ENCODE assay signal across 16 cellular contexts in genomic region chr9:35776018-35776417, GRCh38. TPM values are rescaled to one million over a fixed set of nuclear protein-coding genes. Genes with fewer than 3 reads are reported as not detected.
DNase-seq lines count a peak whose midpoint lies in the region; ATAC-seq, FAIRE-seq and TF ChIP-seq lines count a peak whose summit lies in the region.
"Had no signal": no experiment of that assay in that cellular context is flagged by ENCODE, and none has a peak within 500 bp of the region (broad histone marks: within the 10 kb centered on the region; RNA-seq: fewer than 3 reads in every experiment).

No MANE protein-coding gene starts in this region.

- H3K36me3 ChIP-seq in endothelial cell of umbilical vein (ENCODE audit: control insufficient read depth in 2 of 2, extremely low read depth in 1 of 2, insufficient read depth in 2 of 2, low read length in 2 of 2) (no peaks in the 10 kb centered on the region), left lung (no peaks in the 10 kb centered on the region)
- H3K36me3 ChIP-seq: ascending aorta had no signal

- no peaks in the 10 kb centered on the region for H3K27me3 ChIP-seq in HL-60 (ENCODE audit: insufficient read depth, poor library complexity, severe bottlenecking)
- no peaks in the 10 kb centered on the region for H3K27me3 ChIP-seq in endothelial cell of umbilical vein (ENCODE audit: control insufficient read depth in 2 of 2, insufficient read depth in 2 of 2, low read length in 2 of 2)
- H3K27me3 ChIP-seq in left lung = no peaks in the 10 kb centered on the region
- H3K27me3 ChIP-seq: ascending aorta had no signal

- H3K9ac ChIP-seq in endothelial cell of umbilical vein (replicated peaks; ENCODE audit: extremely low read depth, insufficient read depth, low read length) = no peak overlapping the region

- peaks cover 26% of the 10 kb centered on the region for H3K4me1 ChIP-seq in endothelial cell of umbilical vein (ENCODE audit: control insufficient read depth, extremely low read depth, insufficient read depth, low read length)
- H3K4me1 ChIP-seq in left lung = peaks cover 9 to 20% of the 10 kb centered on the region in 2 donors

- TF ChIP-seq CTCF in HL-60 (IDR thresholded peaks at IDR 0.05; ENCODE audit: insufficient read depth, low read length) = no peak
- no peak for TF ChIP-seq CTCF in endothelial cell of umbilical vein (IDR thresholded peaks at IDR 0.05; ENCODE audit: extremely low read depth in 1 of 2, insufficient read depth in 1 of 2, low read depth in 1 of 2, low read length in 2 of 2)
- TF ChIP-seq CTCF in left lung (IDR thresholded peaks at IDR 0.05) = no peak

- intact Hi-C loops in endothelial cell of umbilical vein (cut with micrococcal nuclease) = no loop called here
- intact Hi-C loops in left lung (cut with DNase I) = no loop called here

- H3K9me3 ChIP-seq in endothelial cell of umbilical vein (replicated peaks; ENCODE audit: control insufficient read depth, insufficient read depth, low read length) = no peaks in the 10 kb centered on the region
- H3K9me3 ChIP-seq in left lung = no peaks in the 10 kb centered on the region
- H3K9me3 ChIP-seq: ascending aorta had no signal

- POLR2A ChIA-PET in endothelial cell of umbilical vein (lab: Charles Lee) = interaction anchor here (0.9 to 1.1 kb wide), 3 partner anchors 15 to 29 kb away, joined by 3 to 8 read pairs (median 3); no protein-coding TSS in a partner anchor

- H4K20me1 ChIP-seq in endothelial cell of umbilical vein (replicated peaks; ENCODE audit: control insufficient read depth, extremely low read depth, insufficient read depth, low read length) = no peaks in the 10 kb centered on the region

- FAIRE-seq in endothelial cell of umbilical vein (lab: Jason Lieb, UNC) = peak; percentile 18

- H3K9me1 ChIP-seq in endothelial cell of umbilical vein (replicated peaks; ENCODE audit: control insufficient read depth, extremely low read depth, insufficient read depth, low read length) = no peaks in the 10 kb centered on the region

- no TSS peak for BruUV-seq in endothelial cell of umbilical vein (replicated peaks; lab: Mats Ljungman, UMichigan)

- CTCF ChIA-PET in endothelial cell of umbilical vein (lab: Charles Lee) = interaction anchor here (0.8 to 3.5 kb wide), 14 partner anchors 13 to 135 kb away, joined by 3 to 25 read pairs (median 7); partner anchors contain the start of gene MSMP

- no peak overlapping the region for H3K4me3 ChIP-seq in HL-60 (replicated peaks; ENCODE audit: insufficient read depth, low read length)
- H3K4me3 ChIP-seq in endothelial cell of umbilical vein (replicated peaks in 1 of 3; ENCODE audit: insufficient read depth in 1 of 3, low read depth in 1 of 3, low read length in 3 of 3) = no peak overlapping the region
- H3K4me3 ChIP-seq in left lung = no peak overlapping the region
- H3K4me3 ChIP-seq: ascending aorta had no signal

- dilution Hi-C loops in endothelial cell of umbilical vein (cut with MboI; ENCODE audit: extremely low pct_ligation_motif_present, low sequenced_read_pairs) = no loop called here

- H3K79me2 ChIP-seq in endothelial cell of umbilical vein (ENCODE audit: control insufficient read depth, insufficient read depth, low read length) = no peaks in the 10 kb centered on the region

- peak overlapping the region; percentile 51 for H3K27ac ChIP-seq in HL-60 (replicated peaks)
- H3K27ac ChIP-seq in endothelial cell of umbilical vein (ENCODE audit: insufficient read depth, low read depth, low read length) = no peak overlapping the region
- H3K27ac ChIP-seq in left lung = no peak overlapping the region
- H3K27ac ChIP-seq: ascending aorta, C4-2B had no signal

- no peak for TF ChIP-seq POLR2A in endothelial cell of umbilical vein (IDR thresholded peaks at IDR 0.05; ENCODE audit: low read depth, low read length)

- H2AFZ ChIP-seq in endothelial cell of umbilical vein (ENCODE audit: low read depth, low read length) = peak overlapping the region; percentile 62

- no peak for ATAC-seq in left lung
- ATAC-seq: left colon had no signal

- DNase-seq in DMS153 treated with DMSO at 0.1 percent for 48 hours (lab: John Stamatoyannopoulos, UW; ENCODE audit: unreplicated experiment) = peak; percentile 55
- DNase-seq in HL-60 (ENCODE audit: low read depth in 1 of 2, low spot score in 1 of 2) = no peak
- DNase-seq in NCI-H2196 (lab: John Stamatoyannopoulos, UW; ENCODE audit: unreplicated experiment) = peak; percentile 66
- DNase-seq in endothelial cell of umbilical vein (ENCODE audit: low read depth, low spot score) = no peak
- no peak for DNase-seq in NOMO-1 treated with dmso at 0.1 percent for 144 hours (lab: John Stamatoyannopoulos, UW; ENCODE audit: unreplicated experiment)
- no peak for DNase-seq in HuH-7 (ENCODE audit: low spot score)
- DNase-seq in left lung = no peak
- DNase-seq in stimulated activated CD4-positive, alpha-beta T cell treated with anti-CD3 and anti-CD28 coated beads, Interleukin-4, amount 100 ng/mL, for 4 hours = no peak
- DNase-seq: effector CD4-positive, alpha-beta T cell; left colon; stimulated activated CD4-positive, alpha-beta T cell treated with anti-CD3 and anti-CD28 coated beads, Interleukin-15, amount 100 ng/mL, for 24 hours; T-helper 9 cell had no signal

- no peak overlapping the region for H3K4me2 ChIP-seq in endothelial cell of umbilical vein (ENCODE audit: insufficient read depth, low read length)

TF ChIP-seq in endothelial cell of umbilical vein, 7 proteins besides CTCF, POLR2A, EP300 and RAD21:
- TF ChIP-seq FOS (IDR thresholded peaks at IDR 0.05; ENCODE audit: borderline replicate concordance, insufficient read depth, low read length) = no peak
- TF ChIP-seq POLR2AphosphoS5 (IDR thresholded peaks at IDR 0.05; ENCODE audit: insufficient read depth, low read depth, low read length) = no peak
- no peak for TF ChIP-seq MYC (IDR thresholded peaks at IDR 0.05; ENCODE audit: low read depth, low read length)
- TF ChIP-seq EZH2 (IDR thresholded peaks at IDR 0.05; ENCODE audit: borderline replicate concordance, low read depth, low read length, severe bottlenecking) = no peak
- no peak for TF ChIP-seq JUN (IDR thresholded peaks at IDR 0.05; ENCODE audit: borderline replicate concordance, insufficient read depth, insufficient read length, low read depth)
TF ChIP-seq in endothelial cell of umbilical vein: peak in this region for 0.

RNA-seq across cellular contexts. Expression of gene NPR2, which starts 15.4 kb away (rescaled TPM):
- total RNA-seq in endothelial cell of umbilical vein (25.6 and 28.7 TPM in 2 replicates), left lung (10 to 100 TPM; 17.6 to 21.9 TPM)
- polyA plus RNA-seq in endothelial cell of umbilical vein = 14.4 and 16.4 TPM in 2 replicates
- 24.6 and 25.9 TPM in 2 replicates for polyA plus RNA-seq in endothelial cell of umbilical vein (2011; cell fraction: cytosol; rRNA removed)
- polyA plus RNA-seq in endothelial cell of umbilical vein (2011; cell fraction: nucleus; rRNA removed) = 113 and 131 TPM in 2 replicates
- polyA plus RNA-seq in endothelial cell of umbilical vein (2012) = 32.5 and 38.4 TPM in 2 replicates
- polyA minus RNA-seq in endothelial cell of umbilical vein = 8.4 and 14.5 TPM in 2 replicates
- 0.51 TPM for polyA minus RNA-seq in endothelial cell of umbilical vein (2011; cell fraction: cytosol; rRNA and poly(A)+ RNA removed)
- polyA minus RNA-seq in endothelial cell of umbilical vein (2011; cell fraction: nucleus; rRNA and poly(A)+ RNA removed) = 5.2 and 9.5 TPM in 2 replicates

RNA-seq across cellular contexts. Expression of gene MSMP, which starts 21.9 kb away (rescaled TPM):
- total RNA-seq in endothelial cell of umbilical vein (18.8 and 25.6 TPM in 2 replicates), left lung (1 to 10 TPM in 1 of 2 donors, not detected in 1; 1.1 TPM)
- polyA plus RNA-seq in endothelial cell of umbilical vein = 23.5 and 29.0 TPM in 2 replicates
- 27.7 and 40.2 TPM in 2 replicates for polyA plus RNA-seq in endothelial cell of umbilical vein (2011; cell fraction: cytosol; rRNA removed)
- 9.9 and 11.8 TPM in 2 replicates for polyA plus RNA-seq in endothelial cell of umbilical vein (2011; cell fraction: nucleus; rRNA removed)
- 10.2 and 29.9 TPM in 2 replicates for polyA plus RNA-seq in endothelial cell of umbilical vein (2012)
- polyA minus RNA-seq in endothelial cell of umbilical vein = 7.9 and 10.8 TPM in 2 replicates
- not detected for polyA minus RNA-seq in endothelial cell of umbilical vein (2011; cell fraction: cytosol; rRNA and poly(A)+ RNA removed)
- 1.5 and 2.1 TPM in 2 replicates for polyA minus RNA-seq in endothelial cell of umbilical vein (2011; cell fraction: nucleus; rRNA and poly(A)+ RNA removed)
- total RNA-seq: ascending aorta, H7, left colon, LHCN-M2 had no signal

RNA-seq across cellular contexts. Expression of gene RGP1, which starts 26.9 kb away (rescaled TPM):
- total RNA-seq in endothelial cell of umbilical vein = 23.3 and 29.0 TPM in 2 replicates
- polyA plus RNA-seq in endothelial cell of umbilical vein = 12.7 and 15.0 TPM in 2 replicates
- polyA plus RNA-seq in endothelial cell of umbilical vein (2011; cell fraction: cytosol; rRNA removed) = 14.6 and 14.8 TPM in 2 replicates
- polyA plus RNA-seq in endothelial cell of umbilical vein (2011; cell fraction: nucleus; rRNA removed) = 27.3 and 27.5 TPM in 2 replicates
- 18.4 and 19.7 TPM in 2 replicates for polyA plus RNA-seq in endothelial cell of umbilical vein (2012)
- 26.0 and 31.2 TPM in 2 replicates for polyA minus RNA-seq in endothelial cell of umbilical vein
- 11.1 TPM for polyA minus RNA-seq in endothelial cell of umbilical vein (2011; cell fraction: cytosol; rRNA and poly(A)+ RNA removed)
- 13.8 and 14.8 TPM in 2 replicates for polyA minus RNA-seq in endothelial cell of umbilical vein (2011; cell fraction: nucleus; rRNA and poly(A)+ RNA removed)
- total RNA-seq in left lung = 10 to 100 TPM; 26.9 to 30.3 TPM

RNA-seq across cellular contexts. Expression of gene GBA2, which starts 27.0 kb away (rescaled TPM):
- total RNA-seq in endothelial cell of umbilical vein (158 and 196 TPM in 2 replicates), left lung (10 to 100 TPM; 63.3 to 71.4 TPM)
- 99.9 and 110 TPM in 2 replicates for polyA plus RNA-seq in endothelial cell of umbilical vein
- polyA plus RNA-seq in endothelial cell of umbilical vein (2011; cell fraction: cytosol; rRNA removed) = 57.3 and 62.9 TPM in 2 replicates
- 939 and 994 TPM in 2 replicates for polyA plus RNA-seq in endothelial cell of umbilical vein (2011; cell fraction: nucleus; rRNA removed)
- 58.1 and 93.8 TPM in 2 replicates for polyA plus RNA-seq in endothelial cell of umbilical vein (2012)
- 156 and 170 TPM in 2 replicates for polyA minus RNA-seq in endothelial cell of umbilical vein
- polyA minus RNA-seq in endothelial cell of umbilical vein (2011; cell fraction: cytosol; rRNA and poly(A)+ RNA removed) = 13.1 TPM
- polyA minus RNA-seq in endothelial cell of umbilical vein (2011; cell fraction: nucleus; rRNA and poly(A)+ RNA removed) = 228 TPM in 2 replicates

RNA-seq across cellular contexts. Expression of gene SPAG8, which starts 36.0 kb away (rescaled TPM):
- 0.69 TPM in 1 of 2 replicates, not detected in the other for total RNA-seq in endothelial cell of umbilical vein
- polyA plus RNA-seq in endothelial cell of umbilical vein = 0.21 TPM in 2 replicates
- 0.13 and 0.14 TPM in 2 replicates for polyA plus RNA-seq in endothelial cell of umbilical vein (2011; cell fraction: cytosol; rRNA removed)
- 0.84 and 0.94 TPM in 2 replicates for polyA plus RNA-seq in endothelial cell of umbilical vein (2011; cell fraction: nucleus; rRNA removed)
- 0.12 and 0.62 TPM in 2 replicates for polyA plus RNA-seq in endothelial cell of umbilical vein (2012)
- not detected in 2 replicates for polyA minus RNA-seq in endothelial cell of umbilical vein
- not detected for polyA minus RNA-seq in endothelial cell of umbilical vein (2011; cell fraction: cytosol; rRNA and poly(A)+ RNA removed)
- polyA minus RNA-seq in endothelial cell of umbilical vein (2011; cell fraction: nucleus; rRNA and poly(A)+ RNA removed) = 0.29 TPM in 1 of 2 replicates, not detected in the other
- total RNA-seq in left lung = 1 to 10 TPM; 1.8 to 6.2 TPM
- total RNA-seq: ascending aorta had no signal

Comparison
In these comparisons a context has a peak if more than half of its experiments do, and no peak if none do; other contexts are left out.
1. DNase-seq: peak in DMS153 treated with DMSO at 0.1 percent for 48 hours (single experiment) and NCI-H2196 (single experiment); none in HL-60 (0 of 2), endothelial cell of umbilical vein (single experiment), NOMO-1 treated with dmso at 0.1 percent for 144 hours (single experiment), HuH-7 (single experiment), left lung (0 of 2) and stimulated activated CD4-positive, alpha-beta T cell treated with anti-CD3 and anti-CD28 coated beads, Interleukin-4, amount 100 ng/mL, for 4 hours (0 of 2).